In genomic region chr11:47566166-47566546, GRCh38 we compare ENCODE assay signal across 8 cellular contexts. TPM values are rescaled to one million over a fixed set of nuclear protein-coding genes. Genes with fewer than 3 reads are reported as not detected.
A peak's percentile ranks its signal among the peaks of the same experiment; 100 is the strongest.
DNase-seq lines count a peak whose midpoint lies in the region; ATAC-seq and TF ChIP-seq lines count a peak whose summit lies in the region.

No MANE protein-coding gene starts in this region.

- H3K4me3 ChIP-seq in A673 (ENCODE audit: low read depth, low read length, poor library complexity, severe bottlenecking) (peak overlapping the region; percentile 73), GM23248 (peak overlapping the region; percentile 89), stomach (peak overlapping the region; percentile 81 to 95 (median 92))

- peak overlapping the region; percentile 83 for H3K4me3 Mint-ChIP-seq in activated T-helper 2 cell treated with anti-CD3 and anti-CD28 coated beads, Interferon-gamma antibody, Interleukin-2, Interleukin-4, amounts not matched to agents 10 μg/mL and 5 μg/mL and 100 μg/mL, durations not matched to agents 14 hours and 24 hours and 36 hours (ENCODE audit: low read depth)
- peak overlapping the region; percentile 63 to 86 (median 82) for H3K4me3 Mint-ChIP-seq in immature natural killer cell

- H3K27ac ChIP-seq in A673 (ENCODE audit: low read depth, low read length, poor library complexity, severe bottlenecking) (peak overlapping the region; percentile 90), GM23248 (no peak overlapping the region), stomach (peak overlapping the region; percentile 80 to 89 (median 87))

- H3K27me3 ChIP-seq in A673 (replicated peaks; ENCODE audit: insufficient read depth, low read depth, low read length, poor library complexity): no peaks in the 10 kb centered on the region
- no peaks in the 10 kb centered on the region for H3K27me3 ChIP-seq in GM23248 (replicated peaks; ENCODE audit: insufficient read depth)
- no peaks in the 10 kb centered on the region for H3K27me3 ChIP-seq in stomach

- H3K9ac ChIP-seq in GM23248: peak overlapping the region; percentile 91

- BruUV-seq in A673 (replicated peaks; lab: Mats Ljungman, UMichigan): no TSS peak

- POLR2A ChIA-PET in A673 (lab: Charles Lee; ENCODE audit: low non-redundant PET): interaction anchor here (0.6 kb wide), 1 partner anchor 99 kb away, joined by 3 read pairs; no protein-coding TSS in a partner anchor

- no peaks in the 10 kb centered on the region for H3K9me2 ChIP-seq in GM23248 (ENCODE audit: insufficient read depth)

- H3K36me3 ChIP-seq in A673 (ENCODE audit: insufficient read depth, low read length, poor library complexity, severe bottlenecking): peaks cover 4% of the 10 kb centered on the region
- no peaks in the 10 kb centered on the region for H3K36me3 ChIP-seq in GM23248 (ENCODE audit: low read depth)
- peaks cover 0 to 31% (median 23%) of the 10 kb centered on the region in 4 donors for H3K36me3 ChIP-seq in stomach

- ATAC-seq in GM18870 (IDR thresholded peaks at IDR 0.05; ENCODE audit: unreplicated experiment): no peak
- ATAC-seq in GM18867 (IDR thresholded peaks at IDR 0.05; ENCODE audit: unreplicated experiment): no peak

- in situ Hi-C loops in GM23248 (cut with MboI): no loop called here

- CTCF ChIA-PET in A673 (lab: Charles Lee): interaction anchor here (0.9 kb wide), 1 partner anchor 13 kb away, joined by 4 read pairs; no protein-coding TSS in a partner anchor

- H3K4me2 ChIP-seq in GM23248 (ENCODE audit: unreplicated experiment): peak overlapping the region; percentile 85

- peaks cover 56% of the 10 kb centered on the region for H3K79me2 ChIP-seq in GM23248 (ENCODE audit: insufficient read depth)

- WGBS in GM23248 (ENCODE audit: low coverage in 1 of 2, low lambda C conversion rate in 2 of 2, missing lambda C conversion rate in 2 of 2), 2 experiments: 23% methylated on average over 16 of the region's 16 CpGs
- WGBS in stomach, 5 donors: 16 to 36% (median 19%) methylated on average over 16 of the region's 16 CpGs

- H4K20me1 ChIP-seq in GM23248 (ENCODE audit: insufficient read depth): no peaks in the 10 kb centered on the region

- peak overlapping the region; percentile 67 for H3K27ac Mint-ChIP-seq in activated T-helper 2 cell treated with anti-CD3 and anti-CD28 coated beads, Interferon-gamma antibody, Interleukin-2, Interleukin-4, amounts not matched to agents 10 μg/mL and 5 μg/mL and 100 μg/mL, durations not matched to agents 14 hours and 24 hours and 36 hours
- H3K27ac Mint-ChIP-seq in immature natural killer cell: peak overlapping the region; percentile 29 to 79 (median 66)

- H3K36me3 Mint-ChIP-seq in activated T-helper 2 cell treated with anti-CD3 and anti-CD28 coated beads, Interferon-gamma antibody, Interleukin-2, Interleukin-4, amounts not matched to agents 10 μg/mL and 5 μg/mL and 100 μg/mL, durations not matched to agents 14 hours and 24 hours and 36 hours (ENCODE audit: low read depth): peaks cover 17% of the 10 kb centered on the region
- peaks cover 0 to 4% (median 3%) of the 10 kb centered on the region in 3 donors for H3K36me3 Mint-ChIP-seq in immature natural killer cell

- no peaks in the 10 kb centered on the region for H3K27me3 Mint-ChIP-seq in activated T-helper 2 cell treated with anti-CD3 and anti-CD28 coated beads, Interferon-gamma antibody, Interleukin-2, Interleukin-4, amounts not matched to agents 10 μg/mL and 5 μg/mL and 100 μg/mL, durations not matched to agents 14 hours and 24 hours and 36 hours (ENCODE audit: low read depth)
- H3K27me3 Mint-ChIP-seq in immature natural killer cell (ENCODE audit: low read depth in 3 of 3): peaks cover 0 to 2% (median 0%) of the 10 kb centered on the region in 3 donors

- no peaks in the 10 kb centered on the region for H3K9me3 Mint-ChIP-seq in activated T-helper 2 cell treated with anti-CD3 and anti-CD28 coated beads, Interferon-gamma antibody, Interleukin-2, Interleukin-4, amounts not matched to agents 10 μg/mL and 5 μg/mL and 100 μg/mL, durations not matched to agents 14 hours and 24 hours and 36 hours
- H3K9me3 Mint-ChIP-seq in immature natural killer cell: no peaks in the 10 kb centered on the region

- peaks cover 10% of the 10 kb centered on the region for H3K4me1 ChIP-seq in A673 (ENCODE audit: insufficient read depth, low read length, poor library complexity, severe bottlenecking)
- peaks cover 9% of the 10 kb centered on the region; the same call in 1 of the 2 replicates for H3K4me1 ChIP-seq in GM23248 (ENCODE audit: insufficient read depth)
- peaks cover 5 to 33% (median 18%) of the 10 kb centered on the region in 4 donors for H3K4me1 ChIP-seq in stomach

- no peak for TF ChIP-seq EP300 in stomach (IDR thresholded peaks at IDR 0.05)

- no peak for TF ChIP-seq POLR2A in stomach (IDR thresholded peaks at IDR 0.05)

- DNase-seq in A673 (ENCODE audit: low spot score) (no peak), GM23248 (peak; percentile 43), immature natural killer cell (no peak), stomach (peak; percentile 35), RKO (ENCODE audit: low spot score) (no peak)
- DNase-seq in activated T-helper 2 cell treated with anti-CD3 and anti-CD28 coated beads, Interferon-gamma antibody, Interleukin-2, Interleukin-4, amounts not matched to agents 10 μg/mL and 5 μg/mL and 100 μg/mL, durations not matched to agents 14 hours and 24 hours and 36 hours (ENCODE audit: low spot score): no peak

- H3K4me1 Mint-ChIP-seq in activated T-helper 2 cell treated with anti-CD3 and anti-CD28 coated beads, Interferon-gamma antibody, Interleukin-2, Interleukin-4, amounts not matched to agents 10 μg/mL and 5 μg/mL and 100 μg/mL, durations not matched to agents 14 hours and 24 hours and 36 hours (ENCODE audit: low read depth): peaks cover 15% of the 10 kb centered on the region
- peaks cover 14 to 18% of the 10 kb centered on the region in 2 donors for H3K4me1 Mint-ChIP-seq in immature natural killer cell

- intact Hi-C loops in A673 (cut with micrococcal nuclease; ENCODE audit: unreplicated experiment): loop anchor here (10.0 kb wide), 1 partner anchor 289 kb away; no protein-coding TSS in a partner anchor
- intact Hi-C loops in activated T-helper 2 cell treated with anti-CD3 and anti-CD28 coated beads, Interferon-gamma antibody, Interleukin-2, Interleukin-4, amounts not matched to agents 10 μg/mL and 5 μg/mL and 100 μg/mL, durations not matched to agents 14 hours and 24 hours and 36 hours (cut with micrococcal nuclease): loop anchor here (1.0 kb wide), 1 partner anchor 12 kb away; the partner anchor contains the start of gene KBTBD4
- intact Hi-C loops in stomach (cut with DNase I; ENCODE audit: low total_unique reads): no loop called here

- TF ChIP-seq CTCF in A673 (conservative IDR thresholded peaks at IDR 0.05; ENCODE audit: low read depth, low read length) (no peak), stomach (IDR thresholded peaks at IDR 0.05) (no peak)

- H2AFZ ChIP-seq in GM23248: peak overlapping the region; percentile 90

- H3K9me3 ChIP-seq in A673 (ENCODE audit: low read depth, low read length, poor library complexity, severe bottlenecking) (no peaks in the 10 kb centered on the region), GM23248 (ENCODE audit: low read depth) (no peaks in the 10 kb centered on the region), stomach (no peaks in the 10 kb centered on the region)

- peaks cover 10% of the 10 kb centered on the region for H3F3A ChIP-seq in GM23248 (ENCODE audit: insufficient read depth)

RNA-seq across cellular contexts. Expression of gene PTPMT1, which starts 0.8 kb away (rescaled TPM):
- 68.1 and 74.3 TPM in 2 replicates for total RNA-seq in A673 (2021)
- total RNA-seq in GM23248 (2014; rRNA removed; shearing (Covaris generic)): 68.7 and 90.2 TPM in 2 replicates
- 78.4 and 82.2 TPM in 2 replicates for polyA plus RNA-seq in GM23248 (2016; fragmentation: Nextera tagmentation; extraction: Ambion mirVana)
- total RNA-seq in activated T-helper 2 cell treated with anti-CD3 and anti-CD28 coated beads, Interferon-gamma antibody, Interleukin-2, Interleukin-4, amounts not matched to agents 10 μg/mL and 5 μg/mL and 100 μg/mL, durations not matched to agents 14 hours and 24 hours and 36 hours: 50.7 and 53.9 TPM in 2 replicates
- polyA plus RNA-seq in immature natural killer cell: 100 to 1,000 TPM in 1 of 3 donors, 10 to 100 TPM in 2; 62.2 to 117 (median 80.2) TPM
- total RNA-seq in stomach: 100 to 1,000 TPM in 2 of 5 donors, 10 to 100 TPM in 3; 39.5 to 126 (median 80.6) TPM
- polyA plus RNA-seq in stomach: 10 to 100 TPM; 36.4 to 62.1 (median 55.2) TPM

RNA-seq across cellular contexts. Expression of gene KBTBD4, which starts 12.6 kb away (rescaled TPM):
- total RNA-seq in A673 (2021): 42.8 and 44.0 TPM in 2 replicates
- total RNA-seq in GM23248 (2014; rRNA removed; shearing (Covaris generic)): 26.6 and 35.5 TPM in 2 replicates
- 16.8 and 18.4 TPM in 2 replicates for polyA plus RNA-seq in GM23248 (2016; fragmentation: Nextera tagmentation; extraction: Ambion mirVana)
- 14.2 and 15.3 TPM in 2 replicates for total RNA-seq in activated T-helper 2 cell treated with anti-CD3 and anti-CD28 coated beads, Interferon-gamma antibody, Interleukin-2, Interleukin-4, amounts not matched to agents 10 μg/mL and 5 μg/mL and 100 μg/mL, durations not matched to agents 14 hours and 24 hours and 36 hours
- 10 to 100 TPM; 40.2 to 60.8 (median 49.1) TPM for polyA plus RNA-seq in immature natural killer cell
- total RNA-seq in stomach: 10 to 100 TPM in 3 of 5 donors, 1 to 10 TPM in 2; 2.7 to 19.8 (median 16.2) TPM
- 10 to 100 TPM in 1 of 3 donors, 1 to 10 TPM in 2; 7.5 to 14.2 (median 8.0) TPM for polyA plus RNA-seq in stomach

RNA-seq across cellular contexts. Expression of gene NDUFS3, which starts 12.7 kb away (rescaled TPM):
- total RNA-seq in A673 (2021) (412 and 444 TPM in 2 replicates), stomach (100 to 1,000 TPM in 1 of 5 donors, 10 to 100 TPM in 4; 28.6 to 143 (median 71.2) TPM)
- 52.5 and 80.8 TPM in 2 replicates for total RNA-seq in GM23248 (2014; rRNA removed; shearing (Covaris generic))
- polyA plus RNA-seq in GM23248 (2016; fragmentation: Nextera tagmentation; extraction: Ambion mirVana) (74.4 and 84.6 TPM in 2 replicates), immature natural killer cell (100 to 1,000 TPM; 108 to 157 (median 143) TPM), stomach (100 to 1,000 TPM; 128 to 210 (median 209) TPM)
- total RNA-seq in activated T-helper 2 cell treated with anti-CD3 and anti-CD28 coated beads, Interferon-gamma antibody, Interleukin-2, Interleukin-4, amounts not matched to agents 10 μg/mL and 5 μg/mL and 100 μg/mL, durations not matched to agents 14 hours and 24 hours and 36 hours: 132 and 142 TPM in 2 replicates

RNA-seq across cellular contexts. Expression of gene CELF1, which starts 13.2 kb away (rescaled TPM):
- total RNA-seq in A673 (2021) (246 and 257 TPM in 2 replicates), stomach (100 to 1,000 TPM in 2 of 5 donors, 10 to 100 TPM in 3; 39.7 to 206 (median 95.2) TPM)
- total RNA-seq in GM23248 (2014; rRNA removed; shearing (Covaris generic)): 70.9 and 71.6 TPM in 2 replicates
- polyA plus RNA-seq in GM23248 (2016; fragmentation: Nextera tagmentation; extraction: Ambion mirVana) (51.7 and 52.0 TPM in 2 replicates), immature natural killer cell (10 to 100 TPM; 21.0 to 58.1 (median 35.5) TPM), stomach (10 to 100 TPM; 12.7 to 18.5 (median 17.7) TPM)
- total RNA-seq in activated T-helper 2 cell treated with anti-CD3 and anti-CD28 coated beads, Interferon-gamma antibody, Interleukin-2, Interleukin-4, amounts not matched to agents 10 μg/mL and 5 μg/mL and 100 μg/mL, durations not matched to agents 14 hours and 24 hours and 36 hours: 129 and 132 TPM in 2 replicates

RNA-seq across cellular contexts. Expression of gene FAM180B, which starts 20.3 kb away (rescaled TPM):
- total RNA-seq in A673 (2021) (0.28 and 0.62 TPM in 2 replicates), stomach (1 to 10 TPM in 1 of 5 donors, under 1 TPM in 1, not detected in 3; 0.37 to 1.2 TPM)
- not detected in 2 replicates for total RNA-seq in GM23248 (2014; rRNA removed; shearing (Covaris generic))
- polyA plus RNA-seq in GM23248 (2016; fragmentation: Nextera tagmentation; extraction: Ambion mirVana) (not detected in 2 replicates), immature natural killer cell (not detected), stomach (not detected)
- total RNA-seq in activated T-helper 2 cell treated with anti-CD3 and anti-CD28 coated beads, Interferon-gamma antibody, Interleukin-2, Interleukin-4, amounts not matched to agents 10 μg/mL and 5 μg/mL and 100 μg/mL, durations not matched to agents 14 hours and 24 hours and 36 hours: 0.25 and 0.39 TPM in 2 replicates

Comparison
In these comparisons a context has a peak if more than half of its experiments do, and no peak if none do; other contexts are left out.
1. DNase-seq: peak in GM23248 (single experiment) and stomach (single experiment); none in A673 (single experiment), activated T-helper 2 cell treated with anti-CD3 and anti-CD28 coated beads, Interferon-gamma antibody, Interleukin-2, Interleukin-4, amounts not matched to agents 10 μg/mL and 5 μg/mL and 100 μg/mL, durations not matched to agents 14 hours and 24 hours and 36 hours (single experiment), immature natural killer cell (0 of 3) and RKO (single experiment).
2. Peak in every context shown above with its lines, with median percentiles within 50 percentile points of each other: H3K4me3 ChIP-seq.